In the genomic region with DNA sequence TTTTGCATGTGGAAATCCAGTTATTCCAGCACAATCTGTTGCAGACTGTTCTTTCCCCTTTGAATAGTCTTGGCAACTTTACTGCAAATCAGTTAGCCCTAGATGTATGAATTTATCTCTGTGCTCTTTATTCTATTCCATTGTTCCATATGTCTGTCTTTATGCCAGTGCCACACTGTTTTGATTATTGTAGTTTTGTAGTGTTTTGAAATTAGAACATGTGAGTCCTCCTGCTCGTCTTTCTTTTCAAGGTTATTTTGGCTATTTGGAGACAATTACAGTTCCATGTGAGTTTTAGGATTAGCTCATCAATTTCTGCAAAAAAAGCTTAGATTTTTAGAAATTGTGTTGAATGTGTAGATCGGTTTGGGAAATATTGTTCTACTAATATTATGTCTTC, we compare ENCODE assay signal across 37 cellular contexts. TPM values are rescaled to one million over a fixed set of nuclear protein-coding genes. Genes with fewer than 3 reads are reported as not detected.
"Had no signal": no experiment of that assay in that cellular context is flagged by ENCODE, and none has a peak within 500 bp of the region (broad histone marks: within the 10 kb centered on the region; RNA-seq: fewer than 3 reads in every experiment).

No MANE protein-coding gene starts in this region.

- H3K27ac ChIP-seq: body of pancreas, brain microvascular endothelial cell, breast epithelium, WERI-Rb-1 had no signal

- H3K36me3 Mint-ChIP-seq: activated CD8-positive, alpha-beta memory T cell treated with anti-CD3 and anti-CD28 coated beads, Interleukin-2, amount 10 ng/mL, durations not matched to agents 7 days and 5 days; activated naive CD4-positive, alpha-beta T cell treated with anti-CD3 and anti-CD28 coated beads, Interleukin-2, amount 10 ng/mL, durations not matched to agents 7 days and 5 days; activated naive CD4-positive, alpha-beta T cell treated with anti-CD3 and anti-CD28 coated beads, Interleukin-2, amount 50 U/mL, for 24 hours; activated naive CD8-positive, alpha-beta T cell treated with anti-CD3 and anti-CD28 coated beads, Interleukin-2, amount 10 ng/mL, durations not matched to agents 7 days and 5 days; WTC11 had no signal

- H3K4me1 Mint-ChIP-seq: activated CD4-positive, alpha-beta memory T cell treated with anti-CD3 and anti-CD28 coated beads, Interleukin-2, amount 10 ng/mL, durations not matched to agents 7 days and 5 days; activated CD4-positive, alpha-beta T cell treated with anti-CD3 and anti-CD28 coated beads for 36 hours; activated CD4-positive, alpha-beta T cell treated with anti-CD3 and anti-CD28 coated beads, Interleukin-2, amount 10 ng/mL, durations not matched to agents 7 days and 5 days; activated CD8-positive, alpha-beta memory T cell treated with anti-CD3 and anti-CD28 coated beads, Interleukin-2, amount 10 ng/mL, durations not matched to agents 7 days and 5 days; activated naive CD4-positive, alpha-beta T cell treated with anti-CD3 and anti-CD28 coated beads, Interleukin-2, amount 10 ng/mL, durations not matched to agents 7 days and 5 days; activated naive CD4-positive, alpha-beta T cell treated with anti-CD3 and anti-CD28 coated beads, Interleukin-2, amount 50 U/mL, for 24 hours; activated naive CD8-positive, alpha-beta T cell treated with anti-CD3 and anti-CD28 coated beads, Interleukin-2, amount 10 ng/mL, durations not matched to agents 7 days and 5 days had no signal

- H3K9me3 Mint-ChIP-seq: activated CD4-positive, alpha-beta memory T cell treated with anti-CD3 and anti-CD28 coated beads, Interleukin-2, amount 10 ng/mL, durations not matched to agents 7 days and 5 days; activated CD4-positive, alpha-beta T cell treated with anti-CD3 and anti-CD28 coated beads, Interleukin-2, amount 10 ng/mL, durations not matched to agents 7 days and 5 days; activated naive CD4-positive, alpha-beta T cell treated with anti-CD3 and anti-CD28 coated beads, Interleukin-2, amount 10 ng/mL, durations not matched to agents 7 days and 5 days; activated naive CD4-positive, alpha-beta T cell treated with anti-CD3 and anti-CD28 coated beads, Interleukin-2, amount 50 U/mL, for 24 hours; activated naive CD8-positive, alpha-beta T cell treated with anti-CD3 and anti-CD28 coated beads, Interleukin-2, amount 10 ng/mL, durations not matched to agents 7 days and 5 days; activated naive CD8-positive, alpha-beta T cell treated with anti-CD3 and anti-CD28 coated beads, Interleukin-2, amount 50 U/mL, for 24 hours; activated T-cell treated with anti-CD3 and anti-CD28 coated beads, Interleukin-2, amount 50 U/mL, for 24 hours; activated T-helper 2 cell treated with anti-CD3 and anti-CD28 coated beads, Interferon-gamma antibody, Interleukin-2, Interleukin-4, amounts not matched to agents 10 μg/mL and 5 μg/mL and 100 μg/mL, durations not matched to agents 14 hours and 24 hours and 36 hours; T-helper 2 cell treated with Interferon-gamma antibody and Interleukin-4, amounts not matched to agents 5 μg/mL and 100 μg/mL, for 36 hours had no signal

- DNase-seq: activated CD4-positive, alpha-beta memory T cell treated with anti-CD3 and anti-CD28 coated beads, Interleukin-2, amount 10 ng/mL, durations not matched to agents 7 days and 5 days; activated CD4-positive, alpha-beta T cell treated with anti-CD3 and anti-CD28 coated beads for 1 hour; activated CD4-positive, alpha-beta T cell treated with anti-CD3 and anti-CD28 coated beads for 36 hours; activated CD4-positive, alpha-beta T cell treated with anti-CD3 and anti-CD28 coated beads for 48 hours; activated CD4-positive, alpha-beta T cell treated with anti-CD3 and anti-CD28 coated beads, Interleukin-2, amount 10 ng/mL, durations not matched to agents 7 days and 5 days; activated CD4-positive, alpha-beta T cell treated with anti-CD3 and anti-CD28 coated beads, Interleukin-2, amount 50 U/mL, for 48 hours; activated CD4-positive, CD25-positive, alpha-beta regulatory T cell; activated CD8-positive, alpha-beta memory T cell treated with anti-CD3 and anti-CD28 coated beads for 24 hours; activated CD8-positive, alpha-beta memory T cell treated with anti-CD3 and anti-CD28 coated beads, Interleukin-2, amount 10 ng/mL, durations not matched to agents 7 days and 5 days; activated CD8-positive, alpha-beta memory T cell treated with anti-CD3 and anti-CD28 coated beads, Interleukin-2, amount 50 U/mL, for 48 hours; activated CD8-positive, alpha-beta T cell treated with anti-CD3 and anti-CD28 coated beads, Interleukin-2, amount 10 ng/mL, durations not matched to agents 7 days and 5 days; activated effector memory CD4-positive, alpha-beta T cell treated with Interleukin-2 at 50 U/mL for 16 hours; activated gamma-delta T cell; activated naive CD4-positive, alpha-beta T cell treated with anti-CD3 and anti-CD28 coated beads, Interleukin-2, amount 10 ng/mL, durations not matched to agents 7 days and 5 days; activated naive CD4-positive, alpha-beta T cell treated with Interleukin-2 at 50 U/mL for 16 hours; activated naive CD8-positive, alpha-beta T cell treated with anti-CD3 and anti-CD28 coated beads, Interleukin-2, amount 10 ng/mL, durations not matched to agents 7 days and 5 days; activated naive CD8-positive, alpha-beta T cell treated with anti-CD3 and anti-CD28 coated beads, Interleukin-2, amount 50 U/mL, for 24 hours; activated T-cell treated with anti-CD3 and anti-CD28 coated beads, Interleukin-2, amount 50 U/mL, for 24 hours; amygdala; anterior cingulate cortex; body of pancreas; brain microvascular endothelial cell; central memory CD4-positive, alpha-beta T cell; T-helper 1 cell; T-helper 2 cell; T-helper 9 cell; WERI-Rb-1 had no signal

- H3K27ac Mint-ChIP-seq: activated CD4-positive, alpha-beta memory T cell treated with anti-CD3 and anti-CD28 coated beads, Interleukin-2, amount 10 ng/mL, durations not matched to agents 7 days and 5 days; activated CD4-positive, alpha-beta T cell treated with anti-CD3 and anti-CD28 coated beads for 36 hours; activated CD4-positive, alpha-beta T cell treated with anti-CD3 and anti-CD28 coated beads, Interleukin-2, amount 10 ng/mL, durations not matched to agents 7 days and 5 days; activated CD8-positive, alpha-beta memory T cell treated with anti-CD3 and anti-CD28 coated beads, Interleukin-2, amount 10 ng/mL, durations not matched to agents 7 days and 5 days; activated CD8-positive, alpha-beta T cell treated with anti-CD3 and anti-CD28 coated beads, Interleukin-2, amount 10 ng/mL, durations not matched to agents 7 days and 5 days; activated naive CD4-positive, alpha-beta T cell treated with anti-CD3 and anti-CD28 coated beads, Interleukin-2, amount 10 ng/mL, durations not matched to agents 7 days and 5 days; activated naive CD4-positive, alpha-beta T cell treated with anti-CD3 and anti-CD28 coated beads, Interleukin-2, amount 50 U/mL, for 24 hours; activated naive CD8-positive, alpha-beta T cell; activated naive CD8-positive, alpha-beta T cell treated with anti-CD3 and anti-CD28 coated beads, Interleukin-2, amount 10 ng/mL, durations not matched to agents 7 days and 5 days; activated naive CD8-positive, alpha-beta T cell treated with anti-CD3 and anti-CD28 coated beads, Interleukin-2, amount 50 U/mL, for 24 hours; activated T-cell treated with anti-CD3 and anti-CD28 coated beads, Interleukin-2, amount 50 U/mL, for 24 hours; activated T-helper 2 cell treated with anti-CD3 and anti-CD28 coated beads, Interferon-gamma antibody, Interleukin-2, Interleukin-4, amounts not matched to agents 10 μg/mL and 5 μg/mL and 100 μg/mL, durations not matched to agents 14 hours and 24 hours and 36 hours; T-helper 1 cell treated with Interleukin-12 subunit alpha and Interleukin-12 subunit beta and Interleukin-4 antibody, amounts not matched to agents 30 μg/mL and 1 μg/mL, for 36 hours; T-helper 2 cell treated with Interferon-gamma antibody and Interleukin-4, amounts not matched to agents 5 μg/mL and 100 μg/mL, for 36 hours; WTC11 had no signal

- H3K4me3 Mint-ChIP-seq: activated CD4-positive, alpha-beta memory T cell treated with anti-CD3 and anti-CD28 coated beads, Interleukin-2, amount 10 ng/mL, durations not matched to agents 7 days and 5 days; activated CD4-positive, alpha-beta T cell treated with anti-CD3 and anti-CD28 coated beads for 36 hours; activated CD4-positive, alpha-beta T cell treated with anti-CD3 and anti-CD28 coated beads, Interleukin-2, amount 10 ng/mL, durations not matched to agents 7 days and 5 days; activated CD8-positive, alpha-beta memory T cell treated with anti-CD3 and anti-CD28 coated beads, Interleukin-2, amount 10 ng/mL, durations not matched to agents 7 days and 5 days; activated CD8-positive, alpha-beta T cell treated with anti-CD3 and anti-CD28 coated beads, Interleukin-2, amount 10 ng/mL, durations not matched to agents 7 days and 5 days; activated naive CD4-positive, alpha-beta T cell treated with anti-CD3 and anti-CD28 coated beads, Interleukin-2, amount 10 ng/mL, durations not matched to agents 7 days and 5 days; activated naive CD4-positive, alpha-beta T cell treated with anti-CD3 and anti-CD28 coated beads, Interleukin-2, amount 50 U/mL, for 24 hours; activated naive CD8-positive, alpha-beta T cell; activated naive CD8-positive, alpha-beta T cell treated with anti-CD3 and anti-CD28 coated beads, Interleukin-2, amount 10 ng/mL, durations not matched to agents 7 days and 5 days; activated naive CD8-positive, alpha-beta T cell treated with anti-CD3 and anti-CD28 coated beads, Interleukin-2, amount 50 U/mL, for 24 hours; activated T-cell treated with anti-CD3 and anti-CD28 coated beads, Interleukin-2, amount 50 U/mL, for 24 hours; T-helper 1 cell treated with Interleukin-12 subunit alpha and Interleukin-12 subunit beta and Interleukin-4 antibody, amounts not matched to agents 30 μg/mL and 1 μg/mL, for 36 hours; T-helper 2 cell treated with Interferon-gamma antibody and Interleukin-4, amounts not matched to agents 5 μg/mL and 100 μg/mL, for 36 hours; WTC11 had no signal

- H3K9me3 ChIP-seq: breast epithelium had no signal

- H3K36me3 ChIP-seq: brain microvascular endothelial cell, breast epithelium, WERI-Rb-1 had no signal

- FAIRE-seq: astrocyte had no signal

- H3K4me1 ChIP-seq: breast epithelium had no signal

- H3K4me3 ChIP-seq: body of pancreas, breast epithelium had no signal

- ATAC-seq: activated CD4-positive, alpha-beta T cell treated with anti-CD3 and anti-CD28 coated beads for 36 hours; activated CD4-positive, CD25-positive, alpha-beta regulatory T cell treated with anti-CD3 and anti-CD28 coated beads, Interleukin-2, amount 50 U/mL, for 24 hours; activated CD8-positive, alpha-beta memory T cell treated with anti-CD3 and anti-CD28 coated beads, Interleukin-2, amount 10 ng/mL, durations not matched to agents 7 days and 5 days; activated CD8-positive, alpha-beta T cell treated with anti-CD3 and anti-CD28 coated beads, Interleukin-2, amount 10 ng/mL, durations not matched to agents 7 days and 5 days; activated naive CD8-positive, alpha-beta T cell treated with anti-CD3 and anti-CD28 coated beads, Interleukin-2, amount 50 U/mL, for 24 hours; body of pancreas; WTC11 had no signal

RNA-seq across cellular contexts. Expression of a gene that starts 26.6 kb away (rescaled TPM):
- total RNA-seq: activated CD4-positive, alpha-beta memory T cell treated with anti-CD3 and anti-CD28 coated beads, Interleukin-2, amount 10 ng/mL, durations not matched to agents 7 days and 5 days; activated CD4-positive, alpha-beta T cell treated with anti-CD3 and anti-CD28 coated beads for 36 hours; activated CD4-positive, alpha-beta T cell treated with anti-CD3 and anti-CD28 coated beads, Interleukin-2, amount 10 ng/mL, durations not matched to agents 7 days and 5 days; activated CD8-positive, alpha-beta memory T cell treated with anti-CD3 and anti-CD28 coated beads, Interleukin-2, amount 10 ng/mL, durations not matched to agents 7 days and 5 days; activated CD8-positive, alpha-beta T cell treated with anti-CD3 and anti-CD28 coated beads, Interleukin-2, amount 10 ng/mL, durations not matched to agents 7 days and 5 days; activated naive CD8-positive, alpha-beta T cell treated with anti-CD3 and anti-CD28 coated beads, Interleukin-2, amount 10 ng/mL, durations not matched to agents 7 days and 5 days; activated T-helper 2 cell treated with anti-CD3 and anti-CD28 coated beads, Interferon-gamma antibody, Interleukin-2, Interleukin-4, amounts not matched to agents 10 μg/mL and 5 μg/mL and 100 μg/mL, durations not matched to agents 14 hours and 24 hours and 36 hours; astrocyte; body of pancreas; cardiac septum had no signal
